ENCODE assay signal across 21 cellular contexts in genomic region chr15:47744496-47744895, GRCh38. TPM values are rescaled to one million over a fixed set of nuclear protein-coding genes. Genes with fewer than 3 reads are reported as not detected.
"Had no signal": no experiment of that assay in that cellular context is flagged by ENCODE, and none has a peak within 500 bp of the region (broad histone marks: within the 10 kb centered on the region; RNA-seq: fewer than 3 reads in every experiment).

No MANE protein-coding gene starts in this region.

- H3K27ac ChIP-seq: ovary, right atrium auricular region, skin epidermis, stomach, suprapubic skin, thoracic aorta, tibial artery, vagina had no signal

- ATAC-seq: left cardiac atrium; left lobe of liver; natural killer cell; sciatic nerve; stimulated activated naive B cell treated with anti-CD40 and anti-IgM and Interleukin-4, amounts not matched to agents 10 μg/mL and 1 μg/mL and 100 μg/mL, for 72 hours; stimulated activated naive CD8-positive, alpha-beta T cell treated with anti-CD3 and anti-CD28 coated beads, Interleukin-15, Interleukin-2, amounts not matched to agents 100 U/mL and 50 U/mL, for 24 hours had no signal

- H3K9me3 ChIP-seq: ovary, right atrium auricular region, stomach, suprapubic skin, thoracic aorta, tibial artery, vagina had no signal

- DNase-seq: kidney glomerular epithelial cell; left cardiac atrium; naive B cell; natural killer cell; ovary; stimulated activated CD4-positive, alpha-beta T cell treated with anti-CD3 and anti-CD28 coated beads, Interleukin-12 subunit alpha, Interleukin-12 subunit beta, amount 100 ng/mL, for 4 hours; stimulated activated CD4-positive, alpha-beta T cell treated with anti-CD3 and anti-CD28 coated beads, Interleukin-15, amount 100 ng/mL, for 24 hours; stimulated activated CD4-positive, alpha-beta T cell treated with anti-CD3 and anti-CD28 coated beads, Interleukin-2, amount 100 ng/mL, for 24 hours; stimulated activated CD4-positive, alpha-beta T cell treated with anti-CD3 and anti-CD28 coated beads, Interleukin-4, amount 100 ng/mL, for 1 hour; stimulated activated naive B cell treated with anti-CD40 and anti-IgM and Interleukin-4, amounts not matched to agents 10 μg/mL and 1 μg/mL and 100 μg/mL, for 72 hours; stimulated activated naive CD8-positive, alpha-beta T cell treated with anti-CD3 and anti-CD28 coated beads, Interleukin-15, Interleukin-2, amounts not matched to agents 100 U/mL and 50 U/mL, for 24 hours; stomach; tibial artery had no signal

- H3K4me3 ChIP-seq: lung, ovary, right atrium auricular region, skin epidermis, stomach, suprapubic skin, thoracic aorta, tibial artery, vagina had no signal

- H3K27me3 ChIP-seq: ovary, right atrium auricular region, stomach, suprapubic skin, tibial artery, vagina had no signal

- H3K4me1 ChIP-seq: suprapubic skin, tibial artery, vagina had no signal

- H3K36me3 ChIP-seq: ovary, right atrium auricular region, suprapubic skin had no signal

RNA-seq across cellular contexts. Expression of gene SEMA6D, which starts 27.2 kb away (rescaled TPM):
- total RNA-seq: natural killer cell had no signal
